ENCODE assay signal across 13 cellular contexts in genomic region chr20:50378170-50379000, GRCh38.
DNase-seq lines count a peak whose midpoint lies in the region; ATAC-seq and TF ChIP-seq lines count a peak whose summit lies in the region.
"Had no signal": no experiment of that assay in that cellular context is flagged by ENCODE, and none has a peak within 500 bp of the region (broad histone marks: within the 10 kb centered on the region; RNA-seq: fewer than 3 reads in every experiment).

No MANE protein-coding gene starts in this region.

- H3K36me3 Mint-ChIP-seq in CD14-positive monocyte: peaks cover 0 to 2% of the 10 kb centered on the region in 2 donors

- 70 to 76% (median 74%) methylated on average over 14 of the region's 14 CpGs for WGBS in adrenal gland, 4 donors
- 75 to 88% (median 79%) methylated on average over 14 of the region's 14 CpGs for WGBS in spleen, 5 donors

- intact Hi-C loops in CD14-positive monocyte (cut with micrococcal nuclease) (no loop called here), adrenal gland (cut with DNase I) (loop anchor here (10.0 kb wide), 1 partner anchor 64 kb away; no protein-coding TSS in a partner anchor), lower lobe of right lung (cut with DNase I) (no loop called here), spleen (cut with DNase I; ENCODE audit: low total_unique reads) (no loop called here)

- peak overlapping the region in 6 of 7 donors; percentile 65 to 96 (median 92) for H3K27ac Mint-ChIP-seq in CD14-positive monocyte

- TF ChIP-seq CTCF in CD14-positive monocyte (IDR thresholded peaks at IDR 0.05): no peak
- TF ChIP-seq CTCF in adrenal gland (IDR thresholded peaks at IDR 0.05): no peak
- TF ChIP-seq CTCF in lower lobe of right lung (IDR thresholded peaks at IDR 0.05): no peak
- no peak for TF ChIP-seq CTCF in spleen (IDR thresholded peaks at IDR 0.05 in 8 of 11, conservative IDR thresholded peaks at IDR 0.05 in 3 of 11)

- TF ChIP-seq POLR2A in adrenal gland (IDR thresholded peaks at IDR 0.05) (no peak), spleen (IDR thresholded peaks at IDR 0.05) (no peak)

- H3K4me1 Mint-ChIP-seq in CD14-positive monocyte: peaks cover 65% of the 10 kb centered on the region

- no peaks in the 10 kb centered on the region for H3K9me3 Mint-ChIP-seq in CD14-positive monocyte

- H3K4me3 Mint-ChIP-seq in CD14-positive monocyte: peak overlapping the region; percentile 34 to 80

- peaks cover 39 to 43% of the 10 kb centered on the region in 2 donors for H3K4me1 ChIP-seq in adrenal gland (replicated peaks in 1 of 2)
- H3K4me1 ChIP-seq in lower lobe of right lung: peaks cover 51% of the 10 kb centered on the region
- peaks cover 6 to 67% (median 31%) of the 10 kb centered on the region in 6 donors for H3K4me1 ChIP-seq in spleen

- H3K27ac ChIP-seq in adrenal gland (peak overlapping the region; percentile 34 to 96 (median 86)), lower lobe of right lung (peak overlapping the region; percentile 83), spleen (peak overlapping the region in 7 of 8 donors; percentile 65 to 85 (median 80))
- H3K27ac ChIP-seq: brain microvascular endothelial cell had no signal

- DNase-seq in CD14-positive monocyte (ENCODE audit: low spot score): no peak
- no peak for DNase-seq in adrenal gland
- DNase-seq in lower lobe of right lung: no peak
- no peak for DNase-seq in spleen
- no peak for DNase-seq in SK-N-DZ (ENCODE audit: low spot score)
- DNase-seq in NCI-H2081 (lab: John Stamatoyannopoulos, UW): no peak
- DNase-seq: activated CD4-positive, alpha-beta T cell treated with anti-CD3 and anti-CD28 coated beads, Interleukin-2, amount 50 U/mL, for 1 hour; KG1; NCI-H2081 treated with DMSO at 0.1 percent for 48 hours; NK-92 treated with Interleukin-12 subunit alpha and Interleukin-12 subunit beta, amount 100 ng/mL, for 24 hours had no signal

- ATAC-seq in lower lobe of right lung (no peak), HG03025 (IDR thresholded peaks at IDR 0.05; ENCODE audit: low FRiP score, unreplicated experiment) (no peak), HG02973 (IDR thresholded peaks at IDR 0.05; ENCODE audit: unreplicated experiment) (no peak)

- no peaks in the 10 kb centered on the region for H3K27me3 ChIP-seq in adrenal gland
- no peaks in the 10 kb centered on the region for H3K27me3 ChIP-seq in lower lobe of right lung (ENCODE audit: low read depth)
- peaks cover 0 to 8% (median 0%) of the 10 kb centered on the region in 7 donors for H3K27me3 ChIP-seq in spleen (replicated peaks in 1 of 7)
- H3K27me3 ChIP-seq: brain microvascular endothelial cell had no signal

- no peak overlapping the region for H3K4me3 ChIP-seq in adrenal gland
- H3K4me3 ChIP-seq in lower lobe of right lung: peak overlapping the region; percentile 40
- H3K4me3 ChIP-seq in spleen: peak overlapping the region in 1 of 8 donors; percentile 22

- H3K36me3 ChIP-seq in adrenal gland (replicated peaks in 1 of 2): no peaks in the 10 kb centered on the region
- H3K36me3 ChIP-seq in lower lobe of right lung: no peaks in the 10 kb centered on the region
- no peaks in the 10 kb centered on the region for H3K36me3 ChIP-seq in spleen
- H3K36me3 ChIP-seq: brain microvascular endothelial cell had no signal

- H3K9me3 ChIP-seq in adrenal gland (replicated peaks in 1 of 3) (no peaks in the 10 kb centered on the region), lower lobe of right lung (no peaks in the 10 kb centered on the region), spleen (no peaks in the 10 kb centered on the region)

- peaks cover 1 to 8% (median 5%) of the 10 kb centered on the region in 3 donors for H3K27me3 Mint-ChIP-seq in CD14-positive monocyte (ENCODE audit: low read depth in 3 of 3)

Comparison
In these comparisons a context has a peak if more than half of its experiments do, and no peak if none do; other contexts are left out.
1. intact Hi-C loops: an anchor here in adrenal gland (10.0 kb wide); none called in CD14-positive monocyte, lower lobe of right lung and spleen.